In the genomic region with DNA sequence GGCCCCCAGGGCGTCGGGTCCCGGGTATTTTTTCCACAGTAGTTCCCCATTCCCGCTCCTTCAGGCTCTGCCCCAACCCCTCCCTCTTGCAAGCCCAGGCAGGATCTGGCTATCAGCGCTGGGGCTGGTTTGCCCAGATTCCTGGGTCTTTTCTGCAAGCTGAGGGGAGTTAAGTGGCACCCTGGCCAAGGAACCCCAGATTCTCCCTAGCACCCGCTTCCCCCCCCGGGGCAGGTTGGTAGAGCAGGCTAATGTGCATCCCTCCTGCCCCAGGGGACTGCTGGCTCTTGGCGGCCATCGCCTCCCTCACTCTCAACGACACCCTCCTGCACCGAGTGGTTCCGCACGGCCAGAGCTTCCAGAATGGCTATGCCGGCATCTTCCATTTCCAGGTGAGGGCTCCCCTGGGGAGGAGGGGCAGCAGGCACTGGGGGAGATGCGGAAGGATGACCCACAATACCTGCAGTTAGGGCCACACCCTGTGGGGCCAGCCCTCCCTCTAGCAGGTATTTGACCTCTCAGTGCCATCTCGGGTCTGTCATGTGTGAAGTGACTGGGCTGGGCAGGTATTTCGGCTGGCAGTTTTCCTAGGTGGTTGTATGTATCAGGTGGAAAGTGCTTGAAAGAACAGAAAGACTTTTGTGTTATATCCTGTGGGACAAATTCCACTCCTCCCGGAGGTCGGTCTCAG, we compare ENCODE assay signal across 9 cellular contexts. TPM values are rescaled to one million over a fixed set of nuclear protein-coding genes. Genes with fewer than 3 reads are reported as not detected.
DNase-seq lines count a peak whose midpoint lies in the region; ATAC-seq and TF ChIP-seq lines count a peak whose summit lies in the region.
"Had no signal": no experiment of that assay in that cellular context is flagged by ENCODE, and none has a peak within 500 bp of the region (broad histone marks: within the 10 kb centered on the region; RNA-seq: fewer than 3 reads in every experiment).

No MANE protein-coding gene starts in this region.

- no peak overlapping the region for H3K4me3 ChIP-seq in lung
- no peak overlapping the region for H3K4me3 ChIP-seq in uterus

- DNase-seq in natural killer cell (no peak), lung (ENCODE audit: low spot score) (peak; percentile 46), uterus (no peak), NCI-H82 treated with DMSO at 0.1 percent for 48 hours (lab: John Stamatoyannopoulos, UW; ENCODE audit: unreplicated experiment) (no peak), superior temporal gyrus (ENCODE audit: extremely low spot score) (no peak)
- DNase-seq in natural killer cell treated with Interleukin-12 subunit alpha and Interleukin-12 subunit beta and Interleukin-15 and Interleukin-18, amount 100 ng/mL, for 72 hours (ENCODE audit: low spot score) = no peak

- H3K27me3 ChIP-seq in lung (ENCODE audit: control insufficient read depth, insufficient read depth) (no peaks in the 10 kb centered on the region), uterus (no peaks in the 10 kb centered on the region)
- H3K27me3 ChIP-seq: ovary had no signal

- no peaks in the 10 kb centered on the region for H3K9me3 Mint-ChIP-seq in natural killer cell
- H3K9me3 Mint-ChIP-seq in natural killer cell treated with Interleukin-12 subunit alpha and Interleukin-12 subunit beta and Interleukin-15 and Interleukin-18, amount 100 ng/mL, for 72 hours = no peaks in the 10 kb centered on the region
- H3K9me3 Mint-ChIP-seq in brain = no peaks in the 10 kb centered on the region

- TF ChIP-seq POLR2A in uterus (IDR thresholded peaks at IDR 0.05) = no peak

- H3K27ac Mint-ChIP-seq in natural killer cell = peak overlapping the region; percentile 16 to 47
- H3K27ac Mint-ChIP-seq in natural killer cell treated with Interleukin-12 subunit alpha and Interleukin-12 subunit beta and Interleukin-15 and Interleukin-18, amount 100 ng/mL, for 72 hours = no peak overlapping the region
- peak overlapping the region in 4 of 5 experiments; percentile 52 to 76 (median 64) for H3K27ac Mint-ChIP-seq in brain

- H3K27ac ChIP-seq in lung (ENCODE audit: low read depth in 1 of 2, low read length in 1 of 2) (peak overlapping the region in 1 of 2 donors; percentile 12), uterus (peak overlapping the region; percentile 82 to 91)

- no peaks in the 10 kb centered on the region for H3K27me3 Mint-ChIP-seq in natural killer cell (ENCODE audit: low read depth in 2 of 2)
- H3K27me3 Mint-ChIP-seq in natural killer cell treated with Interleukin-12 subunit alpha and Interleukin-12 subunit beta and Interleukin-15 and Interleukin-18, amount 100 ng/mL, for 72 hours = no peaks in the 10 kb centered on the region
- H3K27me3 Mint-ChIP-seq in brain = peaks cover 16% of the 10 kb centered on the region

- peaks cover 0 to 9% of the 10 kb centered on the region in 2 donors for H3K4me1 ChIP-seq in lung (ENCODE audit: control insufficient read depth in 2 of 2, insufficient read depth in 2 of 2, low read length in 2 of 2)
- peaks cover 0 to 11% of the 10 kb centered on the region in 2 donors for H3K4me1 ChIP-seq in uterus

- WGBS in lung, 2 donors = 60 to 79% methylated on average over 19 of the region's 19 CpGs

- TF ChIP-seq CTCF in natural killer cell (IDR thresholded peaks at IDR 0.05) (no peak), brain (conservative IDR thresholded peaks at IDR 0.05) (no peak), lung (IDR thresholded peaks at IDR 0.05; ENCODE audit: control extremely low read depth, extremely low read depth) (no peak), uterus (IDR thresholded peaks at IDR 0.05) (no peak)

- intact Hi-C loops in natural killer cell (cut with micrococcal nuclease) (no loop called here), uterus (cut with DNase I; ENCODE audit: low total_unique reads) (no loop called here)

- ATAC-seq in natural killer cell (no peak), lung (ENCODE audit: insufficient read depth, low FRiP score) (no peak)
- ATAC-seq in natural killer cell treated with Interleukin-12 subunit alpha and Interleukin-12 subunit beta and Interleukin-15 and Interleukin-18, amount 100 ng/mL, for 72 hours = no peak
- ATAC-seq in activated CD4-positive, CD25-positive, alpha-beta regulatory T cell treated with anti-CD3 and anti-CD28 coated beads, Interleukin-2, amount 50 U/mL, for 24 hours = no peak

- H3K36me3 Mint-ChIP-seq in natural killer cell (no peaks in the 10 kb centered on the region), brain (peaks cover 10% of the 10 kb centered on the region)
- no peaks in the 10 kb centered on the region for H3K36me3 Mint-ChIP-seq in natural killer cell treated with Interleukin-12 subunit alpha and Interleukin-12 subunit beta and Interleukin-15 and Interleukin-18, amount 100 ng/mL, for 72 hours

- peaks cover 14 to 48% of the 10 kb centered on the region in 2 donors for H3K4me1 Mint-ChIP-seq in natural killer cell
- H3K4me1 Mint-ChIP-seq in natural killer cell treated with Interleukin-12 subunit alpha and Interleukin-12 subunit beta and Interleukin-15 and Interleukin-18, amount 100 ng/mL, for 72 hours (ENCODE audit: low read depth in 2 of 2) = peaks cover 5 to 22% of the 10 kb centered on the region in 2 donors
- peaks cover 33% of the 10 kb centered on the region for H3K4me1 Mint-ChIP-seq in brain

- H3K4me3 Mint-ChIP-seq in natural killer cell (peak overlapping the region; percentile 88), brain (peak overlapping the region; percentile 55 to 95 (median 88))
- H3K4me3 Mint-ChIP-seq in natural killer cell treated with Interleukin-12 subunit alpha and Interleukin-12 subunit beta and Interleukin-15 and Interleukin-18, amount 100 ng/mL, for 72 hours = no peak overlapping the region

- H3K9me3 ChIP-seq in lung (ENCODE audit: control insufficient read depth in 2 of 2, insufficient read depth in 1 of 2, low read length in 1 of 2) = no peaks in the 10 kb centered on the region
- no peaks in the 10 kb centered on the region for H3K9me3 ChIP-seq in uterus
- H3K9me3 ChIP-seq: ovary had no signal

- H3K36me3 ChIP-seq in lung (ENCODE audit: control insufficient read depth in 2 of 2, insufficient read depth in 2 of 2, low read length in 2 of 2) (peaks cover 9 to 29% of the 10 kb centered on the region in 2 donors), uterus (no peaks in the 10 kb centered on the region)
- H3K36me3 ChIP-seq: ovary had no signal

RNA-seq across cellular contexts. Expression of a gene that starts 1.6 kb away (rescaled TPM):
- 100 to 1,000 TPM; 211 to 256 (median 229) TPM for total RNA-seq in natural killer cell
- total RNA-seq in natural killer cell treated with Interleukin-12 subunit alpha and Interleukin-12 subunit beta and Interleukin-15 and Interleukin-18, amount 100 ng/mL, for 72 hours = 100 to 1,000 TPM; 141 to 146 TPM
- 79.4 TPM for polyA plus RNA-seq in brain (ENCODE audit: insufficient read depth, low read depth, low replicate concordance)
- total RNA-seq in lung = 100 to 1,000 TPM; 106 to 265 TPM
- 100 to 1,000 TPM; 128 to 144 TPM for polyA plus RNA-seq in lung
- total RNA-seq in uterus = 100 to 1,000 TPM; 122 to 174 (median 157) TPM

RNA-seq across cellular contexts. Expression of a gene that starts 13.3 kb away (rescaled TPM):
- not detected for total RNA-seq in natural killer cell
- not detected for total RNA-seq in natural killer cell treated with Interleukin-12 subunit alpha and Interleukin-12 subunit beta and Interleukin-15 and Interleukin-18, amount 100 ng/mL, for 72 hours
- polyA plus RNA-seq in brain (ENCODE audit: insufficient read depth, low read depth, low replicate concordance) = not detected
- not detected for total RNA-seq in lung
- not detected for polyA plus RNA-seq in lung
- not detected for total RNA-seq in uterus
- total RNA-seq: ovary had no signal

RNA-seq across cellular contexts. Expression of a gene that starts 49.0 kb away (rescaled TPM):
- total RNA-seq in natural killer cell (100 to 1,000 TPM in 1 of 3 donors, 10 to 100 TPM in 2; 72.9 to 109 (median 90.2) TPM), lung (10 to 100 TPM; 38.8 to 80.7 TPM), uterus (10 to 100 TPM; 34.7 to 88.8 (median 60.5) TPM)
- total RNA-seq in natural killer cell treated with Interleukin-12 subunit alpha and Interleukin-12 subunit beta and Interleukin-15 and Interleukin-18, amount 100 ng/mL, for 72 hours = 10 to 100 TPM; 78.8 to 80.1 TPM
- polyA plus RNA-seq in brain (ENCODE audit: insufficient read depth, low read depth, low replicate concordance) (35.4 TPM), lung (10 to 100 TPM; 31.6 to 36.5 TPM)

Comparison
In these comparisons a context has a peak if more than half of its experiments do, and no peak if none do; other contexts are left out.
1. H3K27ac Mint-ChIP-seq: peak in natural killer cell (2 of 2) and brain (4 of 5); none in natural killer cell treated with Interleukin-12 subunit alpha and Interleukin-12 subunit beta and Interleukin-15 and Interleukin-18, amount 100 ng/mL, for 72 hours (0 of 2).